ENCODE assay signal across 13 cellular contexts in genomic region chr1:55259906-55260608, GRCh38. TPM values are rescaled to one million over a fixed set of nuclear protein-coding genes. Genes with fewer than 3 reads are reported as not detected.
DNase-seq lines count a peak whose midpoint lies in the region; ATAC-seq, FAIRE-seq and TF ChIP-seq lines count a peak whose summit lies in the region.
"Had no signal": no experiment of that assay in that cellular context is flagged by ENCODE, and none has a peak within 500 bp of the region (broad histone marks: within the 10 kb centered on the region; RNA-seq: fewer than 3 reads in every experiment).

No MANE protein-coding gene starts in this region.

- H2AFZ ChIP-seq in GM12878 (ENCODE audit: control insufficient read depth, low read depth, low read length), result peak overlapping the region; percentile 68

- H3K9me3 ChIP-seq in GM12878 (replicated peaks; ENCODE audit: control insufficient read depth, insufficient read depth, low read length) (no peaks in the 10 kb centered on the region), left ventricle myocardium inferior (replicated peaks) (no peaks in the 10 kb centered on the region)

- DNase-seq in GM12878 (ENCODE audit: low read depth, low spot score) (peak; percentile 39), brain microvascular endothelial cell (no peak), left ventricle myocardium inferior (no peak), RKO (ENCODE audit: low spot score) (no peak)
- DNase-seq: activated CD4-positive, alpha-beta memory T cell treated with anti-CD3 and anti-CD28 coated beads for 36 hours; activated naive CD4-positive, alpha-beta T cell; NCI-H2107; occipital lobe had no signal

- TF ChIP-seq CTCF in GM12878 (IDR thresholded peaks at IDR 0.05 in 2 of 3, conservative IDR thresholded peaks at IDR 0.05 in 1 of 3; ENCODE audit: control insufficient read depth in 2 of 3, extremely low read depth in 1 of 3, insufficient read depth in 1 of 3, low read depth in 3 of 3, low read length in 3 of 3) (no peak), brain microvascular endothelial cell (IDR thresholded peaks at IDR 0.05; ENCODE audit: low read depth, low read length, missing control alignments) (no peak), left ventricle myocardium inferior (IDR thresholded peaks at IDR 0.05; ENCODE audit: borderline replicate concordance) (no peak)

- WGBS in GM12878 (ENCODE audit: insufficient coverage, insufficient replicate concordance, low lambda C conversion rate, missing lambda C conversion rate), result 9% methylated on average over 7 of the region's 7 CpGs

- peak overlapping the region; percentile 50 for H3K27ac ChIP-seq in GM12878 (ENCODE audit: control insufficient read depth, insufficient read depth)
- H3K27ac ChIP-seq in brain microvascular endothelial cell, result no peak overlapping the region
- no peak overlapping the region for H3K27ac ChIP-seq in left ventricle myocardium inferior (replicated peaks)

- intact Hi-C loops in GM12878 (cut with micrococcal nuclease; ENCODE audit: unreplicated experiment), result loop anchor here (5.0 kb wide), 1 partner anchor 48 kb away; no protein-coding TSS in a partner anchor
- intact Hi-C loops in left ventricle myocardium inferior (cut with micrococcal nuclease), result no loop called here

- RAD21 ChIA-PET in GM12878 (lab: Charles Lee; ENCODE audit: unreplicated experiment), result interaction anchor here (0.9 kb wide), 1 partner anchor 47 kb away, joined by 3 read pairs; no protein-coding TSS in a partner anchor

- H3K27me3 ChIP-seq in GM12878 (replicated peaks in 1 of 2; ENCODE audit: control insufficient read depth in 2 of 2, insufficient read depth in 2 of 2, low read length in 1 of 2) (no peaks in the 10 kb centered on the region), brain microvascular endothelial cell (replicated peaks) (no peaks in the 10 kb centered on the region), left ventricle myocardium inferior (ENCODE audit: low read depth) (no peaks in the 10 kb centered on the region)

- H3K9ac ChIP-seq in GM12878 (ENCODE audit: control insufficient read depth, insufficient read depth, low read length), result no peak overlapping the region

- peaks cover 49% of the 10 kb centered on the region for H3K4me1 ChIP-seq in GM12878 (ENCODE audit: control insufficient read depth, insufficient read depth, low read length)
- no peaks in the 10 kb centered on the region for H3K4me1 ChIP-seq in left ventricle myocardium inferior

- CTCF ChIA-PET in GM12878 (lab: Yijun Ruan, JAX), result interaction anchor here (0.5 to 1.1 kb wide), 2 partner anchors 18 to 112 kb away, joined by 4 to 10 read pairs; no protein-coding TSS in a partner anchor

- POLR2A ChIA-PET in GM12878 (lab: Charles Lee), result interaction anchor here (1.0 kb wide), 1 partner anchor 14 kb away, joined by 3 read pairs; no protein-coding TSS in a partner anchor

- no peak for FAIRE-seq in GM12878 (lab: Jason Lieb, UNC)

- no peak for TF ChIP-seq RAD21 in GM12878 (IDR thresholded peaks at IDR 0.05; ENCODE audit: insufficient read depth, low read depth, low read length)

- ATAC-seq in GM18498 (IDR thresholded peaks at IDR 0.05; ENCODE audit: unreplicated experiment) (peak; percentile 49), GM21576 (IDR thresholded peaks at IDR 0.05; ENCODE audit: unreplicated experiment) (peak; percentile 43), HG03175 (IDR thresholded peaks at IDR 0.05; ENCODE audit: unreplicated experiment) (peak; percentile 59), GM12878 (peak; percentile 77), esophagus mucosa (no peak)

- H3K4me2 ChIP-seq in GM12878 (ENCODE audit: control insufficient read depth, insufficient read depth), result peak overlapping the region; percentile 68

- in situ Hi-C loops in GM12878 (cut with MboI), result no loop called here
- in situ Hi-C loops in brain microvascular endothelial cell (cut with HindIII; ENCODE audit: low pct_ligation_motif_present, low sequenced_read_pairs), result no loop called here

- BruUV-seq in GM12878 (replicated peaks; lab: Mats Ljungman, UMichigan), result no TSS peak

- no peak for TF ChIP-seq EP300 in GM12878 (IDR thresholded peaks at IDR 0.05; ENCODE audit: borderline replicate concordance in 1 of 2, control insufficient read depth in 1 of 2, low read depth in 2 of 2, low read length in 2 of 2)

- TF ChIP-seq POLR2A in GM12878 (IDR thresholded peaks at IDR 0.05; ENCODE audit: low read depth, low read length), result no peak

- H3K4me3 ChIP-seq in GM12878, result no peak overlapping the region
- H3K4me3 ChIP-seq in brain microvascular endothelial cell (ENCODE audit: low read depth, low read length), result no peak overlapping the region
- no peak overlapping the region for H3K4me3 ChIP-seq in left ventricle myocardium inferior
- H3K4me3 ChIP-seq: lung had no signal

- no peaks in the 10 kb centered on the region for H3K36me3 ChIP-seq in GM12878 (ENCODE audit: control insufficient read depth in 2 of 2, insufficient read depth in 2 of 2, low read length in 1 of 2)
- H3K36me3 ChIP-seq in brain microvascular endothelial cell (replicated peaks), result no peaks in the 10 kb centered on the region
- no peaks in the 10 kb centered on the region for H3K36me3 ChIP-seq in left ventricle myocardium inferior

- no peaks in the 10 kb centered on the region for H4K20me1 ChIP-seq in GM12878 (ENCODE audit: control insufficient read depth, insufficient read depth)

- no peaks in the 10 kb centered on the region for H3K79me2 ChIP-seq in GM12878 (ENCODE audit: control insufficient read depth, insufficient read depth, low read length)

- SMC1A ChIA-PET in GM12878 (lab: Charles Lee; ENCODE audit: uncharacterized antibody, unreplicated experiment), result interaction anchor here (1.2 to 1.7 kb wide), 3 partner anchors 47 to 112 kb away, joined by 4 to 7 read pairs (median 4); no protein-coding TSS in a partner anchor

TF ChIP-seq in GM12878, 131 proteins besides CTCF, POLR2A, EP300 and RAD21 (continues in another document):
- TF ChIP-seq EED (IDR thresholded peaks at IDR 0.05; ENCODE audit: low read depth), result peak; percentile 67; the same call in 1 of the 2 replicates
- no peak for TF ChIP-seq MEF2B (IDR thresholded peaks at IDR 0.05; ENCODE audit: partially characterized antibody, poor library complexity, severe bottlenecking)
- TF ChIP-seq CBFB (IDR thresholded peaks at IDR 0.05; ENCODE audit: low read depth), result 0 out of 2 replicates have a peak, but pooled peaks have one; percentile 30
- TF ChIP-seq ETV6 (conservative IDR thresholded peaks at IDR 0.05 in 1 of 2, IDR thresholded peaks at IDR 0.05 in 1 of 2; ENCODE audit: borderline replicate concordance in 1 of 2, low read depth in 1 of 2), result peak in 1 of 2 experiments; percentile 42; a peak in 1 of 4 replicates
- 0 out of 2 replicates have a peak, but pooled peaks have one; percentile 19 for TF ChIP-seq TCF3 (IDR thresholded peaks at IDR 0.05; ENCODE audit: borderline replicate concordance, insufficient read depth, low read depth, low read length)
- TF ChIP-seq CHD1 (IDR thresholded peaks at IDR 0.05; ENCODE audit: low read depth, low read length), result no peak
- TF ChIP-seq SRF (IDR thresholded peaks at IDR 0.05; ENCODE audit: low read depth in 2 of 2, low read length in 2 of 2), result no peak
- no peak for TF ChIP-seq PAX8 (IDR thresholded peaks at IDR 0.05)
- TF ChIP-seq FOXK2 (IDR thresholded peaks at IDR 0.05), result no peak
- no peak for TF ChIP-seq ZNF24 (IDR thresholded peaks at IDR 0.05)
- peak; percentile 67 for TF ChIP-seq RUNX3 (IDR thresholded peaks at IDR 0.05; ENCODE audit: low read length)
- TF ChIP-seq MAX (IDR thresholded peaks at IDR 0.05; ENCODE audit: low read depth, low read length), result no peak
- no peak for TF ChIP-seq CBX5 (IDR thresholded peaks at IDR 0.05; ENCODE audit: low read depth)
- TF ChIP-seq TARDBP (IDR thresholded peaks at IDR 0.05; ENCODE audit: borderline replicate concordance), result no peak
- no peak for TF ChIP-seq SMARCA5 (IDR thresholded peaks at IDR 0.05)
- no peak for TF ChIP-seq E2F4 (IDR thresholded peaks at IDR 0.05; ENCODE audit: low read depth, low read length)
- no peak for TF ChIP-seq ESRRA (IDR thresholded peaks at IDR 0.05; ENCODE audit: low read length)
- no peak for TF ChIP-seq JUND (IDR thresholded peaks at IDR 0.05; ENCODE audit: low read depth, low read length)

RNA-seq across cellular contexts. Expression of gene USP24, which starts 44.9 kb away (rescaled TPM):
- total RNA-seq in GM12878 (2013; cell fraction: nucleolus; rRNA removed), result 162 TPM in 2 replicates
- total RNA-seq in GM12878 (2014; rRNA removed), result 28.7 and 34.1 TPM in 2 replicates
- 36.5 and 42.7 TPM in 2 replicates for total RNA-seq in GM12878 (2014; rRNA removed; fragmentation: Illumina TruSeq; extraction: Trizol)
- total RNA-seq in GM12878 (2021), result 26.8 and 32.1 TPM in 2 replicates
- polyA plus RNA-seq in GM12878 (2011; ENCODE audit: low read depth), result 15.9 TPM
- 22.7 and 24.2 TPM in 2 replicates for polyA plus RNA-seq in GM12878 (2011; rRNA removed)
- 14.3 and 19.6 TPM in 2 replicates for polyA plus RNA-seq in GM12878 (2011; cell fraction: cytosol; rRNA removed)
- polyA plus RNA-seq in GM12878 (2011; cell fraction: nucleus; rRNA removed), result 32.8 and 35.9 TPM in 2 replicates
- 17.2 and 18.5 TPM in 2 replicates for polyA plus RNA-seq in GM12878 (2012)
- polyA plus RNA-seq in GM12878 (2014; fragmentation: Illumina TruSeq; extraction: Trizol), result 31.0 and 37.2 TPM in 2 replicates
- 1 to 10 TPM; 4.6 to 6.4 TPM for polyA plus RNA-seq in GM12878 (2014; fragmentation: Nextera tagmentation; extraction: Ambion mirVana)
- 22.9 and 27.8 TPM in 2 replicates for polyA plus RNA-seq in GM12878 (2014; rRNA removed)
- 1 to 10 TPM; 8.4 to 9.6 TPM for polyA plus RNA-seq in GM12878 (2016; fragmentation: Nextera tagmentation; extraction: Ambion mirVana)
- polyA minus RNA-seq in GM12878 (2011; rRNA and poly(A)+ RNA removed), result 64.6 and 80.2 TPM in 2 replicates
- polyA minus RNA-seq in GM12878 (2011; cell fraction: cytosol; rRNA and poly(A)+ RNA removed), result 22.3 and 27.1 TPM in 2 replicates
- 49.0 and 65.9 TPM in 2 replicates for polyA minus RNA-seq in GM12878 (2011; cell fraction: nucleus; rRNA and poly(A)+ RNA removed)
- total RNA-seq in left ventricle myocardium inferior, result 39.5 TPM
- 21.8 TPM for total RNA-seq in esophagus mucosa
